In the genomic region with DNA sequence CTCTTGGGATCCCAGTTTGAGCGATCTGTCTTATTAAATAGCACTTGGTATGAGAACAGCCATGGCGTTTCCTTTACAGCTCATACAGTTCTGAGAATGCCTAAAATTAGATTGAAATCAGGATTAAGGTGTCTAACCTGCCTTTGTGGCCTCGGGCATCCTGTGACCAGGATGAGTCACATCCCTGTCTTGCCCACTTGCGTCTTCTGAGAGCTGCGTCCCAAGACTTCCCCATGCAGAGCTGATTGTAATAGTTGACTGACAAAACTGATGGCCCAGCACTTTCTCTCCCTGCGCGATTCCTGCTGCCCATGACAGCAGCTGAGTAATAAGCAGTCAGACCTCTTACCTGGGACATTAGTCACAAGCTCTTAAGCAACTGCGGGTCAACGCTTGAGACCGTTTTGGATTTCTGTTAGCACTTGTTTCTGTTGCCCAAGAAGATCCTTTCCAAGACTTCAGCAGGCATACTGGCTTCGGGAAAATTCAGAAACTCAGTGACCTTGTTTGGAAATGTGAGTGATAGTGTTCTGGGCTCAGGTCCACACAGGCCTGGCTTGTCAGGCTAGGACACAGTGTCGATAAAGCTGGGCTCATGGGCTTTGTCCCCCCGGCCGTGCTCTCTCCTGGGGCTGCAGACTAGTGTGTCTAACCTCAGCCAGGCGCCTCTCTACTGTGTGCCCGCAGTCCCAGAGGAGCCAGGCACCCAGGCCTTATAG, we compare ENCODE assay signal across 8 cellular contexts.
A peak's percentile ranks its signal among the peaks of the same experiment; 100 is the strongest.
DNase-seq lines count a peak whose midpoint lies in the region; ATAC-seq and TF ChIP-seq lines count a peak whose summit lies in the region.

No MANE protein-coding gene starts in this region.

- H3K36me3 ChIP-seq in ascending aorta = no peaks in the 10 kb centered on the region
- no peaks in the 10 kb centered on the region for H3K36me3 ChIP-seq in liver (ENCODE audit: control insufficient read depth in 4 of 4, insufficient read depth in 3 of 4, low read depth in 1 of 4, low read length in 3 of 4)

- H3K27ac ChIP-seq in ascending aorta (peak overlapping the region; percentile 86 to 88), liver (ENCODE audit: low read depth in 1 of 2, low read length in 2 of 2) (peak overlapping the region; percentile 53 to 82)

- H3K4me3 Mint-ChIP-seq in T-cell = peak overlapping the region; percentile 13 to 22 (median 13)
- no peak overlapping the region for H3K4me3 Mint-ChIP-seq in stimulated activated naive B cell treated with anti-CD40 and anti-IgM and Interleukin-4, amounts not matched to agents 10 μg/mL and 1 μg/mL and 100 μg/mL, for 72 hours
- H3K4me3 Mint-ChIP-seq in WTC11 = no peak overlapping the region

- ATAC-seq in GM18858 (IDR thresholded peaks at IDR 0.05; ENCODE audit: unreplicated experiment) (peak; percentile 83), HG02970 (IDR thresholded peaks at IDR 0.05; ENCODE audit: low FRiP score, unreplicated experiment) (peak; percentile 58), T-cell (replicated peaks in 1 of 4) (peak; percentile 49 to 86 (median 79)), WTC11 (no peak)
- peak; percentile 91 to 95 for ATAC-seq in stimulated activated naive B cell treated with anti-CD40 and anti-IgM and Interleukin-4, amounts not matched to agents 10 μg/mL and 1 μg/mL and 100 μg/mL, for 72 hours (replicated peaks)

- DNase-seq in T-cell (peak in 16 of 34 experiments; percentile 9 to 44 (median 22)), ascending aorta (ENCODE audit: low spot score in 2 of 2) (peak; percentile 88 to 92), WTC11 (ENCODE audit: low spot score) (no peak), cerebellar cortex (ENCODE audit: low spot score) (no peak)
- DNase-seq in stimulated activated naive B cell treated with anti-CD40 and anti-IgM and Interleukin-4, amounts not matched to agents 10 μg/mL and 1 μg/mL and 100 μg/mL, for 72 hours = peak; percentile 52

- peak in 1 of 2 donors; percentile 26 for TF ChIP-seq RAD21 in liver (IDR thresholded peaks at IDR 0.05)

- H3K36me3 Mint-ChIP-seq in T-cell (peaks cover 56% of the 10 kb centered on the region), WTC11 (no peaks in the 10 kb centered on the region)
- H3K36me3 Mint-ChIP-seq in stimulated activated naive B cell treated with anti-CD40 and anti-IgM and Interleukin-4, amounts not matched to agents 10 μg/mL and 1 μg/mL and 100 μg/mL, for 72 hours = no peaks in the 10 kb centered on the region

- POLR2A ChIA-PET in T-cell (lab: Charles Lee) (interaction anchor here in 1 of 2 donors (0.6 to 1.3 kb wide), 2 partner anchors 47 to 192 kb away, joined by 4 to 5 read pairs; no protein-coding TSS in a partner anchor), WTC11 (lab: Charles Lee) (interaction anchor here (0.5 kb wide), 1 partner anchor 787 kb away, joined by 5 read pairs; no protein-coding TSS in a partner anchor)

- H3K27me3 Mint-ChIP-seq in T-cell (no peaks in the 10 kb centered on the region), WTC11 (ENCODE audit: low read depth) (no peaks in the 10 kb centered on the region; the same call in 1 of the 2 replicates)
- H3K27me3 Mint-ChIP-seq in stimulated activated naive B cell treated with anti-CD40 and anti-IgM and Interleukin-4, amounts not matched to agents 10 μg/mL and 1 μg/mL and 100 μg/mL, for 72 hours = no peaks in the 10 kb centered on the region

- H3K27me3 ChIP-seq in ascending aorta = no peaks in the 10 kb centered on the region
- H3K27me3 ChIP-seq in liver (ENCODE audit: control insufficient read depth in 4 of 4, insufficient read depth in 4 of 4, low read length in 3 of 4) = no peaks in the 10 kb centered on the region

- H3K9me3 ChIP-seq in ascending aorta (no peaks in the 10 kb centered on the region), liver (ENCODE audit: control insufficient read depth in 4 of 4, low read length in 3 of 4) (no peaks in the 10 kb centered on the region)

- H3K27ac Mint-ChIP-seq in T-cell = peak overlapping the region; percentile 74 to 89
- H3K27ac Mint-ChIP-seq in stimulated activated naive B cell treated with anti-CD40 and anti-IgM and Interleukin-4, amounts not matched to agents 10 μg/mL and 1 μg/mL and 100 μg/mL, for 72 hours = no peak overlapping the region
- no peak overlapping the region for H3K27ac Mint-ChIP-seq in WTC11

- H3K4me3 ChIP-seq in ascending aorta = peak overlapping the region in 1 of 2 donors; percentile 5
- H3K4me3 ChIP-seq in liver (ENCODE audit: low read depth in 1 of 3, low read length in 3 of 3) = no peak overlapping the region

- H3K4me1 ChIP-seq in ascending aorta = peaks cover 17 to 40% of the 10 kb centered on the region in 2 donors
- peaks cover 14 to 37% (median 25%) of the 10 kb centered on the region in 4 donors for H3K4me1 ChIP-seq in liver (ENCODE audit: control insufficient read depth in 4 of 4, insufficient read depth in 4 of 4, low read length in 3 of 4)

- TF ChIP-seq CTCF in ascending aorta (IDR thresholded peaks at IDR 0.05) (no peak), liver (IDR thresholded peaks at IDR 0.05; ENCODE audit: low read depth, low read length, missing input control) (no peak), WTC11 (IDR thresholded peaks at IDR 0.05) (no peak)

- H3K4me1 Mint-ChIP-seq in T-cell (peaks cover 71 to 86% (median 82%) of the 10 kb centered on the region in 3 donors), WTC11 (peaks cover 28% of the 10 kb centered on the region)
- H3K4me1 Mint-ChIP-seq in stimulated activated naive B cell treated with anti-CD40 and anti-IgM and Interleukin-4, amounts not matched to agents 10 μg/mL and 1 μg/mL and 100 μg/mL, for 72 hours = peaks cover 29 to 43% of the 10 kb centered on the region in 2 donors

- WGBS in liver = 54% methylated on average over 16 of the region's 16 CpGs

- H3K9me3 Mint-ChIP-seq in T-cell (no peaks in the 10 kb centered on the region), WTC11 (no peaks in the 10 kb centered on the region)
- H3K9me3 Mint-ChIP-seq in stimulated activated naive B cell treated with anti-CD40 and anti-IgM and Interleukin-4, amounts not matched to agents 10 μg/mL and 1 μg/mL and 100 μg/mL, for 72 hours = no peaks in the 10 kb centered on the region

- intact Hi-C loops in ascending aorta (cut with DNase I) = loop anchor here (1.0 to 2.0 kb wide), 4 partner anchors 17 to 61 kb away; no protein-coding TSS in a partner anchor

- H3K9ac ChIP-seq in liver (ENCODE audit: low read depth in 1 of 2, low read length in 2 of 2) = peak overlapping the region in 1 of 2 donors; percentile 5

- CTCF ChIA-PET in T-cell (lab: Charles Lee) = interaction anchor here in 1 of 2 donors (1.0 kb wide), 1 partner anchor 237 kb away, joined by 3 read pairs; the partner anchor contains the start of gene SNAPC1
- CTCF ChIA-PET in WTC11 (lab: Charles Lee) = interaction anchor here (1.0 to 1.1 kb wide), 2 partner anchors 23 to 34 kb away, joined by 3 to 4 read pairs; no protein-coding TSS in a partner anchor

TF ChIP-seq in liver, 16 proteins besides CTCF, POLR2A, EP300 and RAD21 (continues in another document):
- no peak for TF ChIP-seq ZBTB33 (IDR thresholded peaks at IDR 0.05)
- TF ChIP-seq TAF1 (conservative IDR thresholded peaks at IDR 0.05) = no peak
- peak in 1 of 2 donors; percentile 33 for TF ChIP-seq JUND (IDR thresholded peaks at IDR 0.05)
- TF ChIP-seq, protein P1, sequence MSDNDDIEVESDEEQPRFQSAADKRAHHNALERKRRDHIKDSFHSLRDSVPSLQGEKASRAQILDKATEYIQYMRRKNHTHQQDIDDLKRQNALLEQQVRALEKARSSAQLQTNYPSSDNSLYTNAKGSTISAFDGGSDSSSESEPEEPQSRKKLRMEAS (IDR thresholded peaks at IDR 0.05) = no peak

TF ChIP-seq in WTC11, 78 proteins besides CTCF, POLR2A, EP300 and RAD21:
- no peak for TF ChIP-seq NR3C1 (CRISPR knock-in tag; conservative IDR thresholded peaks at IDR 0.05; ENCODE audit: low read depth)
- no peak for TF ChIP-seq NFYB (CRISPR knock-in tag; conservative IDR thresholded peaks at IDR 0.05; ENCODE audit: low read depth)
- TF ChIP-seq SMAD4 (CRISPR knock-in tag; IDR thresholded peaks at IDR 0.05) = no peak
- TF ChIP-seq ZNF138 (CRISPR knock-in tag; conservative IDR thresholded peaks at IDR 0.05) = no peak
- no peak for TF ChIP-seq USF2 (CRISPR knock-in tag; IDR thresholded peaks at IDR 0.05)
- TF ChIP-seq RORB (CRISPR knock-in tag; IDR thresholded peaks at IDR 0.05) = no peak
TF ChIP-seq in WTC11: peak in this region for 0.

Comparison
In these comparisons a context has a peak if more than half of its experiments do, and no peak if none do; other contexts are left out.
1. DNase-seq: peak in ascending aorta (2 of 2) and stimulated activated naive B cell treated with anti-CD40 and anti-IgM and Interleukin-4, amounts not matched to agents 10 μg/mL and 1 μg/mL and 100 μg/mL, for 72 hours (single experiment); none in WTC11 (single experiment) and cerebellar cortex (single experiment).
2. H3K27ac Mint-ChIP-seq: peak in T-cell (2 of 2); none in stimulated activated naive B cell treated with anti-CD40 and anti-IgM and Interleukin-4, amounts not matched to agents 10 μg/mL and 1 μg/mL and 100 μg/mL, for 72 hours (single experiment) and WTC11 (single experiment).
3. H3K4me3 Mint-ChIP-seq: peak in T-cell (3 of 3); none in stimulated activated naive B cell treated with anti-CD40 and anti-IgM and Interleukin-4, amounts not matched to agents 10 μg/mL and 1 μg/mL and 100 μg/mL, for 72 hours (0 of 2) and WTC11 (single experiment).